9 cellular contexts compared by ENCODE assay signal in the genomic region with DNA sequence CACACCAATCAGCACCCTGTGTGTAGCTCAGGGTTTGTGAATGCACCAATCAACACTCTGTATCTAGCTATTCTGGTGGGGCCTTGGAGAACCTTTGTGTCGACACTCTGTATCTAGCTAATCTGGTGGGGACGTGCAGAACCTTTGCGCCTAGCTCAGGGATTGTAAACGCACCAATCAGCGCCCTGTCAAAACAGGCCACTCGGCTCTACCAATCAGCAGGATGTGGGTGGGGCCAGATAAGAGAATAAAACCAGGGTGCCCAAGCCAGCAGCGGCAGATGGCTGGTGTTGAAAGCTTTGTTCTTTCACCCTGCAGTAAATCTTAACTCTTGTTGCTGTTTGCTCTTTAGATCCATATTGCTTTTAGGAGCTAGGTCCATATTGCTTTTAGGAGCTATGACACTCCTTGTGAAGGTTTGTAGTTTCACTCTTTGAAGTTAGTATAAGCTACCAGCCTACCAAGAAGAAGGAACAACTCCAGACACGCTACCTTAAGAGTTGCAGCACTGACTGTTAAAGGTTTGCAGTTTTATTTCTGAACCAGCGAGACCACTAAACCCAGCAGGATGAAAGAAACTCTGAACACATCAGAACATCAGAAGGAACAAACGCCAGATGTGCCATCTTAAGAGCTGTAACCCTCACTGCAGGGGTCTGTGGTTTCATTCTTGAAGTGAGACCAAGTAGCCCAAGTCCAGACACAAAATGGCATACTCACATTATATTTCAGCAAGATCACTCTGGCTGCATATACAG. TPM values are rescaled to one million over a fixed set of nuclear protein-coding genes. Genes with fewer than 3 reads are reported as not detected.
"Had no signal": no experiment of that assay in that cellular context is flagged by ENCODE, and none has a peak within 500 bp of the region (broad histone marks: within the 10 kb centered on the region; RNA-seq: fewer than 3 reads in every experiment).

No MANE protein-coding gene starts in this region.

RNA-seq across cellular contexts. Expression of a gene that starts 44.6 kb away (rescaled TPM):
- total RNA-seq: breast epithelium, frontal cortex, left lung, lower lobe of right lung, sciatic nerve, suprapubic skin, transverse colon, urinary bladder had no signal
- polyA plus RNA-seq: pancreas, urinary bladder had no signal
